ENCODE assay signal across 30 cellular contexts in genomic region chr9:115295749-115296148, GRCh38.
"Had no signal": no experiment of that assay in that cellular context is flagged by ENCODE, and none has a peak within 500 bp of the region (broad histone marks: within the 10 kb centered on the region; RNA-seq: fewer than 3 reads in every experiment).

No MANE protein-coding gene starts in this region.

- H3K27me3 ChIP-seq: adrenal gland, body of pancreas, esophagus squamous epithelium, gastroesophageal sphincter had no signal

- DNase-seq: activated B cell treated with CpG ODN at 0.5 μM for 24 hours; activated CD4-positive, alpha-beta T cell treated with anti-CD3 and anti-CD28 coated beads for 48 hours; activated CD4-positive, alpha-beta T cell treated with anti-CD3 and anti-CD28 coated beads, Interleukin-2, amount 50 U/mL, for 1 hour; activated CD4-positive, alpha-beta T cell treated with anti-CD3 and anti-CD28 coated beads, Interleukin-2, amount 50 U/mL, for 48 hours; activated CD8-positive, alpha-beta memory T cell treated with anti-CD3 and anti-CD28 coated beads, Interleukin-2, amount 10 ng/mL, durations not matched to agents 7 days and 5 days; activated CD8-positive, alpha-beta memory T cell treated with anti-CD3 and anti-CD28 coated beads, Interleukin-2, amount 50 U/mL, for 4 hours; activated CD8-positive, alpha-beta T cell treated with anti-CD3 and anti-CD28 coated beads for 36 hours; activated effector memory CD4-positive, alpha-beta T cell treated with anti-CD3 and anti-CD28 coated beads, Interleukin-2, amount 50 U/mL, for 16 hours; activated naive CD4-positive, alpha-beta T cell treated with anti-CD3 and anti-CD28 coated beads for 36 hours; activated naive CD8-positive, alpha-beta T cell treated with anti-CD3 and anti-CD28 coated beads for 36 hours; activated naive CD8-positive, alpha-beta T cell treated with anti-CD3 and anti-CD28 coated beads, Interleukin-2, amount 50 U/mL, for 24 hours; activated T-cell treated with anti-CD3 and anti-CD28 coated beads, Interleukin-2, amount 50 U/mL, for 1 hour; activated T-cell treated with anti-CD3 and anti-CD28 coated beads, Interleukin-2, amount 50 U/mL, for 48 hours; adrenal gland; amygdala; aorta; body of pancreas; caudate nucleus; effector CD8-positive, alpha-beta T cell; esophagus squamous epithelium; foreskin melanocyte; T-helper 1 cell; T-helper 17 cell; T1000; WERI-Rb-1 had no signal

- FAIRE-seq: colon, endothelial cell of umbilical vein had no signal

- H3K4me3 ChIP-seq: adrenal gland, body of pancreas, esophagus squamous epithelium, gastroesophageal sphincter had no signal

- ATAC-seq: activated CD4-positive, CD25-positive, alpha-beta regulatory T cell treated with anti-CD3 and anti-CD28 coated beads, Interleukin-2, amount 50 U/mL, for 24 hours; activated CD8-positive, alpha-beta memory T cell treated with anti-CD3 and anti-CD28 coated beads, Interleukin-2, amount 10 ng/mL, durations not matched to agents 7 days and 5 days; activated CD8-positive, alpha-beta T cell treated with anti-CD3 and anti-CD28 coated beads for 36 hours; activated naive CD8-positive, alpha-beta T cell treated with anti-CD3 and anti-CD28 coated beads, Interleukin-2, amount 50 U/mL, for 24 hours; body of pancreas; gastroesophageal sphincter; T-helper 17 cell had no signal

- H3K27ac ChIP-seq: adrenal gland, body of pancreas, epithelial cell of prostate, gastroesophageal sphincter, WERI-Rb-1 had no signal

- H3K4me1 ChIP-seq: adrenal gland, body of pancreas had no signal

- H3K36me3 ChIP-seq: adrenal gland, esophagus squamous epithelium, gastroesophageal sphincter, WERI-Rb-1 had no signal

- H3K9me3 ChIP-seq: adrenal gland, body of pancreas, esophagus squamous epithelium, gastroesophageal sphincter had no signal
